ENCODE assay signal across 8 cellular contexts in the genomic region with DNA sequence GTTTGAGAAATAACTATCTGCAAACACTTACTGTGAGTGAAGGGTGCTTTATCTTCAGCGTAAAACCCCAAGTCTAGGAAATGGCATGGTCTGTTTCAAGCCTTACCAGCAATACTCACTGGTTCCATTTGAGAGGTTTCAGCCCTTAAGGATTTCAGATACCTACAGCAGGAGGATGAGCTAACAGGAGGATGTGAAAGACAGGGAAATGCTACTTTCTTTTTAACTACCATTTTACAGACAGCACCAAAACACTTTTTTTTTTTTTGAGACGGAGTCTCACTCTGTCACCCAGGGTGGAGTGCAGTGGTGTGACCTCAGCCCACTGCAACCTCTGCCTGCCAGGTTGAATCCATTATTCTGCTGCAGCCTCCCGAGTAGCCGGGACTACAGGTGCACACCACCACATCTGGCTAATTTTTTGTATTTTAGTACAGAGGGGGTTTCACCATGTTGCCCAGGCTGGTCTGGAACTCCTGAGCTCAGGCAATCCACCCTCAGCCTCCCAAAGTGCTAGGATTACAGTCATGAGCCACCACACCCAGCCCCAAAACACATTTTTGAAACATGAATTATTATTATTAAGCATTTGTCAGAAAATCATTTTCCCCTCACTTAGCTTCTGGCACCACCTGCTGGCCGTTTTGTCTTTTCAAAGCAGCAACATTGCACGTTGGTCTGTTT. TPM values are rescaled to one million over a fixed set of nuclear protein-coding genes. Genes with fewer than 3 reads are reported as not detected.
DNase-seq lines count a peak whose midpoint lies in the region; ATAC-seq and TF ChIP-seq lines count a peak whose summit lies in the region.

No MANE protein-coding gene starts in this region.

- H3K4me1 Mint-ChIP-seq in activated T-helper 1 cell treated with anti-CD3 and anti-CD28 coated beads, Interleukin-12 subunit alpha, Interleukin-12 subunit beta, Interleukin-2, Interleukin-4 antibody, amounts not matched to agents 30 ng/mL and 10 ng/mL and 1 ng/mL, durations not matched to agents 14 hours and 24 hours and 36 hours (ENCODE audit: low read depth) = peaks cover 52% of the 10 kb centered on the region

- intact Hi-C loops in Panc1 (cut with micrococcal nuclease; ENCODE audit: unreplicated experiment) = loop anchor here (10.0 kb wide), 1 partner anchor 253 kb away; a partner anchor contains a TSS
- intact Hi-C loops in activated T-helper 1 cell treated with anti-CD3 and anti-CD28 coated beads, Interleukin-12 subunit alpha, Interleukin-12 subunit beta, Interleukin-2, Interleukin-4 antibody, amounts not matched to agents 30 ng/mL and 10 ng/mL and 1 ng/mL, durations not matched to agents 14 hours and 24 hours and 36 hours (cut with micrococcal nuclease) = loop anchor here (1.0 to 10.0 kb wide), 9 partner anchors 14 to 1153 kb away; a partner anchor contains a TSS

- peak overlapping the region; percentile 86 for H3K27ac Mint-ChIP-seq in activated T-helper 1 cell treated with anti-CD3 and anti-CD28 coated beads, Interleukin-12 subunit alpha, Interleukin-12 subunit beta, Interleukin-2, Interleukin-4 antibody, amounts not matched to agents 30 ng/mL and 10 ng/mL and 1 ng/mL, durations not matched to agents 14 hours and 24 hours and 36 hours

- TF ChIP-seq CTCF in Panc1 (IDR thresholded peaks at IDR 0.05) = peak; percentile 88
- TF ChIP-seq CTCF in fibroblast of villous mesenchyme (IDR thresholded peaks at IDR 0.05; ENCODE audit: insufficient read depth, low read depth, low read length) = peak; percentile 74
- peak; percentile 82 for TF ChIP-seq CTCF in parathyroid adenoma (IDR thresholded peaks at IDR 0.05)
- peak; percentile 60 to 76 (median 70) for TF ChIP-seq CTCF in upper lobe of left lung (IDR thresholded peaks at IDR 0.05)

- no peak for TF ChIP-seq POLR2A in upper lobe of left lung (IDR thresholded peaks at IDR 0.05)

- no peaks in the 10 kb centered on the region for H3K9me3 ChIP-seq in BLaER1 treated with 17β-estradiol and CSF1 and Interleukin-3, amounts not matched to agents 10 nM and 100 nM (replicated peaks in 1 of 11)
- no peaks in the 10 kb centered on the region for H3K9me3 ChIP-seq in Panc1 (ENCODE audit: control insufficient read depth, insufficient read depth, low read depth, low read length)
- no peaks in the 10 kb centered on the region for H3K9me3 ChIP-seq in parathyroid adenoma (ENCODE audit: control insufficient read depth, low read length)
- no peaks in the 10 kb centered on the region for H3K9me3 ChIP-seq in upper lobe of left lung

- H3K4me3 ChIP-seq in BLaER1 treated with 17β-estradiol and CSF1 and Interleukin-3, amounts not matched to agents 10 nM and 100 nM = peak overlapping the region in 8 of 10 experiments; percentile 16 to 58 (median 42); a peak in 12 of 20 replicates
- H3K4me3 ChIP-seq in Panc1 (ENCODE audit: low read depth in 2 of 2, low read length in 2 of 2) (no peak overlapping the region), fibroblast of villous mesenchyme (ENCODE audit: low read depth, low read length) (no peak overlapping the region), parathyroid adenoma (ENCODE audit: low read depth, low read length) (no peak overlapping the region), upper lobe of left lung (no peak overlapping the region)

- no peak overlapping the region for H2AFZ ChIP-seq in parathyroid adenoma

- H3K27me3 ChIP-seq in BLaER1 treated with 17β-estradiol and CSF1 and Interleukin-3, amounts not matched to agents 10 nM and 100 nM = no peaks in the 10 kb centered on the region
- H3K27me3 ChIP-seq in Panc1 (ENCODE audit: control insufficient read depth, insufficient read depth, low read length) = no peaks in the 10 kb centered on the region
- no peaks in the 10 kb centered on the region for H3K27me3 ChIP-seq in parathyroid adenoma (ENCODE audit: control insufficient read depth, insufficient read depth, low read length)
- H3K27me3 ChIP-seq in upper lobe of left lung = no peaks in the 10 kb centered on the region

- H3K27me3 Mint-ChIP-seq in activated T-helper 1 cell treated with anti-CD3 and anti-CD28 coated beads, Interleukin-12 subunit alpha, Interleukin-12 subunit beta, Interleukin-2, Interleukin-4 antibody, amounts not matched to agents 30 ng/mL and 10 ng/mL and 1 ng/mL, durations not matched to agents 14 hours and 24 hours and 36 hours (ENCODE audit: insufficient read depth) = peaks cover 2% of the 10 kb centered on the region

- H3K4me2 ChIP-seq in BLaER1 treated with 17β-estradiol and CSF1 and Interleukin-3, amounts not matched to agents 10 nM and 100 nM = peak overlapping the region; percentile 84 to 100 (median 96)
- H3K4me2 ChIP-seq in parathyroid adenoma (ENCODE audit: low read length) = peak overlapping the region; percentile 13

- POLR2A ChIA-PET in Panc1 (lab: Charles Lee) = interaction anchor here (0.5 to 0.6 kb wide), 2 partner anchors 14 to 265 kb away, joined by 3 to 7 read pairs; no protein-coding TSS in a partner anchor

- TSS peak; percentile 6 for BruUV-seq in Panc1 (replicated peaks; lab: Mats Ljungman, UMichigan)

- peaks cover 23% of the 10 kb centered on the region for H3K79me2 ChIP-seq in parathyroid adenoma

- ATAC-seq in Panc1 = no peak; the same call in 1 of the 2 replicates
- peak in 1 of 2 donors; percentile 46 for ATAC-seq in upper lobe of left lung (ENCODE audit: low FRiP score in 2 of 2)

- peaks cover 29% of the 10 kb centered on the region for H3K36me3 Mint-ChIP-seq in activated T-helper 1 cell treated with anti-CD3 and anti-CD28 coated beads, Interleukin-12 subunit alpha, Interleukin-12 subunit beta, Interleukin-2, Interleukin-4 antibody, amounts not matched to agents 30 ng/mL and 10 ng/mL and 1 ng/mL, durations not matched to agents 14 hours and 24 hours and 36 hours (ENCODE audit: low read depth)

- peak overlapping the region; percentile 31 to 71 (median 43); a peak in 17 of 22 replicates for H3K9ac ChIP-seq in BLaER1 treated with 17β-estradiol and CSF1 and Interleukin-3, amounts not matched to agents 10 nM and 100 nM
- H3K9ac ChIP-seq in parathyroid adenoma = no peak overlapping the region

- H3K27ac ChIP-seq in BLaER1 treated with 17β-estradiol and CSF1 and Interleukin-3, amounts not matched to agents 10 nM and 100 nM = peak overlapping the region in 9 of 11 experiments; percentile 23 to 67 (median 52); a peak in 18 of 22 replicates
- H3K27ac ChIP-seq in Panc1 (ENCODE audit: low read length) = no peak overlapping the region
- no peak overlapping the region for H3K27ac ChIP-seq in parathyroid adenoma
- H3K27ac ChIP-seq in upper lobe of left lung = peak overlapping the region; percentile 5 to 71 (median 48)

- WGBS in upper lobe of left lung, 2 donors = 49 to 50% methylated on average over 6 of the region's 6 CpGs

- H4K20me1 ChIP-seq in BLaER1 treated with 17β-estradiol and CSF1 and Interleukin-3, amounts not matched to agents 10 nM and 100 nM = peaks cover 17 to 60% (median 40%) of the 10 kb centered on the region in 11 experiments; a peak in 18 of 22 replicates

- no peaks in the 10 kb centered on the region for H3K9me3 Mint-ChIP-seq in activated T-helper 1 cell treated with anti-CD3 and anti-CD28 coated beads, Interleukin-12 subunit alpha, Interleukin-12 subunit beta, Interleukin-2, Interleukin-4 antibody, amounts not matched to agents 30 ng/mL and 10 ng/mL and 1 ng/mL, durations not matched to agents 14 hours and 24 hours and 36 hours

- in situ Hi-C loops in Panc1 (cut with HindIII; ENCODE audit: low pct_unique_long_range_greater_than_20kb, low sequenced_read_pairs) = no loop called here

- peaks cover 12 to 40% (median 24%) of the 10 kb centered on the region in 11 experiments; a peak in 17 of 22 replicates for H3K36me3 ChIP-seq in BLaER1 treated with 17β-estradiol and CSF1 and Interleukin-3, amounts not matched to agents 10 nM and 100 nM
- H3K36me3 ChIP-seq in Panc1 (ENCODE audit: control insufficient read depth, insufficient read depth, low read length) (no peaks in the 10 kb centered on the region), parathyroid adenoma (ENCODE audit: control insufficient read depth, insufficient read depth, low read length) (no peaks in the 10 kb centered on the region), upper lobe of left lung (peaks cover 0 to 5% (median 2%) of the 10 kb centered on the region in 4 donors)

- peaks cover 67 to 77% (median 72%) of the 10 kb centered on the region in 10 experiments for H3K4me1 ChIP-seq in BLaER1 treated with 17β-estradiol and CSF1 and Interleukin-3, amounts not matched to agents 10 nM and 100 nM
- H3K4me1 ChIP-seq in Panc1 (ENCODE audit: control insufficient read depth, insufficient read depth, low read length) = peaks cover 6% of the 10 kb centered on the region; the same call in 1 of the 2 replicates
- H3K4me1 ChIP-seq in parathyroid adenoma = no peaks in the 10 kb centered on the region
- peaks cover 27 to 52% (median 38%) of the 10 kb centered on the region in 4 donors for H3K4me1 ChIP-seq in upper lobe of left lung

- TF ChIP-seq EP300 in upper lobe of left lung (IDR thresholded peaks at IDR 0.05) = peak in 3 of 4 donors; percentile 32 to 76 (median 62)

- DNase-seq in HCEC 1CT (peak; percentile 71), Panc1 (ENCODE audit: low read depth, low spot score) (no peak), fibroblast of villous mesenchyme (ENCODE audit: low read depth) (peak; percentile 81), upper lobe of left lung (peak in 1 of 2 donors; percentile 53), T1000 (lab: John Stamatoyannopoulos, UW) (no peak)
- peak; percentile 36 for DNase-seq in activated T-helper 1 cell treated with anti-CD3 and anti-CD28 coated beads, Interleukin-12 subunit alpha, Interleukin-12 subunit beta, Interleukin-2, Interleukin-4 antibody, amounts not matched to agents 30 ng/mL and 10 ng/mL and 1 ng/mL, durations not matched to agents 14 hours and 24 hours and 36 hours (ENCODE audit: low spot score)

- CTCF ChIA-PET in Panc1 (lab: Charles Lee) = interaction anchor here (0.6 to 1.1 kb wide), 5 partner anchors 195 to 580 kb away, joined by 3 to 4 read pairs (median 3); no protein-coding TSS in a partner anchor

- peak overlapping the region; percentile 65 for H3K4me3 Mint-ChIP-seq in activated T-helper 1 cell treated with anti-CD3 and anti-CD28 coated beads, Interleukin-12 subunit alpha, Interleukin-12 subunit beta, Interleukin-2, Interleukin-4 antibody, amounts not matched to agents 30 ng/mL and 10 ng/mL and 1 ng/mL, durations not matched to agents 14 hours and 24 hours and 36 hours

RNA-seq across cellular contexts. Expression of a gene that starts 4.6 kb away (rescaled TPM):
- total RNA-seq in Panc1 (2021; ENCODE audit: unreplicated experiment) (21.5 TPM), fibroblast of villous mesenchyme (9.0 and 10.4 TPM in 2 replicates), upper lobe of left lung (10 to 100 TPM in 4 of 6 donors, 1 to 10 TPM in 2; 9.4 to 27.4 (median 13.6) TPM)
- 27.1 TPM for polyA plus RNA-seq in Panc1 (2012; ENCODE audit: insufficient read length)
- 32.6 and 34.2 TPM in 2 replicates for total RNA-seq in activated T-helper 1 cell treated with anti-CD3 and anti-CD28 coated beads, Interleukin-12 subunit alpha, Interleukin-12 subunit beta, Interleukin-2, Interleukin-4 antibody, amounts not matched to agents 30 ng/mL and 10 ng/mL and 1 ng/mL, durations not matched to agents 14 hours and 24 hours and 36 hours

RNA-seq across cellular contexts. Expression of a gene that starts 4.8 kb away (rescaled TPM):
- 72.3 TPM for total RNA-seq in Panc1 (2021; ENCODE audit: unreplicated experiment)
- polyA plus RNA-seq in Panc1 (2012; ENCODE audit: insufficient read length) = 20.7 TPM
- total RNA-seq in activated T-helper 1 cell treated with anti-CD3 and anti-CD28 coated beads, Interleukin-12 subunit alpha, Interleukin-12 subunit beta, Interleukin-2, Interleukin-4 antibody, amounts not matched to agents 30 ng/mL and 10 ng/mL and 1 ng/mL, durations not matched to agents 14 hours and 24 hours and 36 hours = 87.3 and 89.9 TPM in 2 replicates
- 43.5 and 61.3 TPM in 2 replicates for total RNA-seq in fibroblast of villous mesenchyme
- total RNA-seq in upper lobe of left lung = 10 to 100 TPM; 12.6 to 82.8 (median 17.6) TPM

RNA-seq across cellular contexts. Expression of a gene that starts 33.9 kb away (rescaled TPM):
- 217 TPM for total RNA-seq in Panc1 (2021; ENCODE audit: unreplicated experiment)
- 339 TPM for polyA plus RNA-seq in Panc1 (2012; ENCODE audit: insufficient read length)
- 70.8 and 72.5 TPM in 2 replicates for total RNA-seq in activated T-helper 1 cell treated with anti-CD3 and anti-CD28 coated beads, Interleukin-12 subunit alpha, Interleukin-12 subunit beta, Interleukin-2, Interleukin-4 antibody, amounts not matched to agents 30 ng/mL and 10 ng/mL and 1 ng/mL, durations not matched to agents 14 hours and 24 hours and 36 hours
- 212 and 319 TPM in 2 replicates for total RNA-seq in fibroblast of villous mesenchyme
- total RNA-seq in upper lobe of left lung = 100 to 1,000 TPM in 1 of 6 donors, 10 to 100 TPM in 5; 29.3 to 122 (median 75.4) TPM

Comparison
In these comparisons a context has a peak if more than half of its experiments do, and no peak if none do; other contexts are left out.
1. H3K27ac ChIP-seq: peak in BLaER1 treated with 17β-estradiol and CSF1 and Interleukin-3, amounts not matched to agents 10 nM and 100 nM (9 of 11) and upper lobe of left lung (4 of 4); none in Panc1 (single experiment) and parathyroid adenoma (single experiment).
2. H3K4me3 ChIP-seq: peak in BLaER1 treated with 17β-estradiol and CSF1 and Interleukin-3, amounts not matched to agents 10 nM and 100 nM (8 of 10); none in Panc1 (0 of 2), fibroblast of villous mesenchyme (single experiment), parathyroid adenoma (single experiment) and upper lobe of left lung (0 of 4).
3. DNase-seq: peak in HCEC 1CT (single experiment), activated T-helper 1 cell treated with anti-CD3 and anti-CD28 coated beads, Interleukin-12 subunit alpha, Interleukin-12 subunit beta, Interleukin-2, Interleukin-4 antibody, amounts not matched to agents 30 ng/mL and 10 ng/mL and 1 ng/mL, durations not matched to agents 14 hours and 24 hours and 36 hours (single experiment) and fibroblast of villous mesenchyme (single experiment); none in Panc1 (single experiment) and T1000 (single experiment).
4. Peak in every context shown above with its lines, with median percentiles within 50 percentile points of each other: CTCF ChIP-seq.